In genomic region chr4:38365748-38366310, GRCh38 we compare ENCODE assay signal across 1 cellular context.
TF ChIP-seq lines count a peak whose summit lies in the region.

No MANE protein-coding gene starts in this region.

TF ChIP-seq in K562, 482 proteins besides CTCF, POLR2A, EP300 and RAD21 (continued from another document):
- TF ChIP-seq ELK3 (CRISPR knock-in tag; IDR thresholded peaks at IDR 0.05) (no peak), CEBPB (tag; IDR thresholded peaks at IDR 0.05) (no peak), ZNF24 (IDR thresholded peaks at IDR 0.05) (no peak), ASH1L (IDR thresholded peaks at IDR 0.05; ENCODE audit: borderline replicate concordance, low read depth, partially characterized antibody) (no peak), JUND (IDR thresholded peaks at IDR 0.05; ENCODE audit: borderline replicate concordance, low read depth, low read length) (no peak), JUND (tag; IDR thresholded peaks at IDR 0.05; ENCODE audit: borderline replicate concordance, low read depth, low read length) (no peak), NFE2L1 (tag; IDR thresholded peaks at IDR 0.05; ENCODE audit: borderline replicate concordance, low read depth) (no peak), WHSC1 (IDR thresholded peaks at IDR 0.05; ENCODE audit: low read length) (no peak), ZNF785 (CRISPR knock-in tag; IDR thresholded peaks at IDR 0.05) (no peak), GTF2F1 (IDR thresholded peaks at IDR 0.05; ENCODE audit: low read depth, low read length) (no peak), FOXK2 (conservative IDR thresholded peaks at IDR 0.05 in 1 of 2, IDR thresholded peaks at IDR 0.05 in 1 of 2; ENCODE audit: low read depth in 2 of 2) (peak; percentile 48 to 51; a peak in 3 of 4 replicates), ZNF586 (CRISPR knock-in tag; conservative IDR thresholded peaks at IDR 0.05) (no peak), NCOR1 (IDR thresholded peaks at IDR 0.05) (no peak), CC2D1A (IDR thresholded peaks at IDR 0.05) (no peak), NFIC (IDR thresholded peaks at IDR 0.05) (peak; percentile 89), E4F1 (CRISPR knock-in tag; IDR thresholded peaks at IDR 0.05; ENCODE audit: borderline replicate concordance) (no peak), FIP1L1 (IDR thresholded peaks at IDR 0.05; ENCODE audit: low read depth, low read length, poor library complexity, severe bottlenecking) (no peak), ZBTB8A (IDR thresholded peaks at IDR 0.05; ENCODE audit: partially characterized antibody) (no peak)
TF ChIP-seq in K562: peak in this region for 3.
